Comparison of ENCODE assay signal across 2 cellular contexts in genomic region chr10:69789164-69789576, GRCh38.
TF ChIP-seq lines count a peak whose summit lies in the region.

No MANE protein-coding gene starts in this region.

TF ChIP-seq in A549, 52 proteins besides CTCF, POLR2A, EP300 and RAD21 (continued from another document):
- no peak for TF ChIP-seq FOSL2 (IDR thresholded peaks at IDR 0.05)
- TF ChIP-seq FOSL2 (CRISPR knock-in tag; IDR thresholded peaks at IDR 0.05): no peak
- TF ChIP-seq FOXS1 (CRISPR knock-in tag; IDR thresholded peaks at IDR 0.05): no peak
- TF ChIP-seq EHMT2 (IDR thresholded peaks at IDR 0.05; ENCODE audit: low read depth): no peak
- no peak for TF ChIP-seq KDM1A (IDR thresholded peaks at IDR 0.05; ENCODE audit: low read depth)
- TF ChIP-seq JUN (IDR thresholded peaks at IDR 0.05): no peak
- TF ChIP-seq FOSB (CRISPR knock-in tag; IDR thresholded peaks at IDR 0.05): no peak
- TF ChIP-seq HDAC2 (IDR thresholded peaks at IDR 0.05): no peak
- TF ChIP-seq RNF2 (IDR thresholded peaks at IDR 0.05; ENCODE audit: borderline replicate concordance, low read depth): no peak
- no peak for TF ChIP-seq TFCP2L1 (CRISPR knock-in tag; IDR thresholded peaks at IDR 0.05)
- no peak for TF ChIP-seq CBX8 (IDR thresholded peaks at IDR 0.05)
- no peak for TF ChIP-seq ELK1 (IDR thresholded peaks at IDR 0.05; ENCODE audit: low read depth, low read length)
- no peak for TF ChIP-seq HOXA7 (CRISPR knock-in tag; IDR thresholded peaks at IDR 0.05)
- TF ChIP-seq USF2 (IDR thresholded peaks at IDR 0.05): no peak
- TF ChIP-seq MAZ (IDR thresholded peaks at IDR 0.05; ENCODE audit: borderline replicate concordance, low read depth, low read length): no peak

TF ChIP-seq in GM12878, 131 proteins besides CTCF, POLR2A, EP300 and RAD21 (continued from another document):
- TF ChIP-seq ZBTB40 (IDR thresholded peaks at IDR 0.05; ENCODE audit: borderline replicate concordance): no peak
- no peak for TF ChIP-seq BCL11A (IDR thresholded peaks at IDR 0.05; ENCODE audit: low read depth, low read length)
- TF ChIP-seq KDM1A (IDR thresholded peaks at IDR 0.05; ENCODE audit: borderline replicate concordance): no peak
- no peak for TF ChIP-seq MXI1 (IDR thresholded peaks at IDR 0.05; ENCODE audit: low read depth, low read length)
